Comparison of ENCODE assay signal across 10 cellular contexts in genomic region chr3:108380128-108380795, GRCh38.
"Had no signal": no experiment of that assay in that cellular context is flagged by ENCODE, and none has a peak within 500 bp of the region (broad histone marks: within the 10 kb centered on the region; RNA-seq: fewer than 3 reads in every experiment).

No MANE protein-coding gene starts in this region.

- H3K9me3 ChIP-seq: neutrophil, tibial artery had no signal

- H3K27me3 ChIP-seq: neutrophil, tibial artery had no signal

- H3K36me3 ChIP-seq: neutrophil, tibial artery had no signal

- H3K4me3 ChIP-seq: tibial artery had no signal

- H3K4me1 ChIP-seq: tibial artery had no signal

- ATAC-seq: left ventricle myocardium superior, natural killer cell had no signal

- DNase-seq: activated CD4-positive, alpha-beta T cell treated with anti-CD3 and anti-CD28 coated beads, Interleukin-2, amount 10 ng/mL, durations not matched to agents 7 days and 5 days; activated naive CD8-positive, alpha-beta T cell treated with anti-CD3 and anti-CD28 coated beads for 36 hours; effector memory CD4-positive, alpha-beta T cell; foreskin fibroblast; left ventricle myocardium superior; natural killer cell; stimulated activated CD4-positive, alpha-beta T cell treated with anti-CD3 and anti-CD28 coated beads, Interleukin-2, amount 100 ng/mL, for 48 hours; stimulated activated naive CD4-positive, alpha-beta T cell; tibial artery had no signal

- H3K27ac ChIP-seq: neutrophil, tibial artery had no signal
